ENCODE assay signal across 16 cellular contexts in the genomic region with DNA sequence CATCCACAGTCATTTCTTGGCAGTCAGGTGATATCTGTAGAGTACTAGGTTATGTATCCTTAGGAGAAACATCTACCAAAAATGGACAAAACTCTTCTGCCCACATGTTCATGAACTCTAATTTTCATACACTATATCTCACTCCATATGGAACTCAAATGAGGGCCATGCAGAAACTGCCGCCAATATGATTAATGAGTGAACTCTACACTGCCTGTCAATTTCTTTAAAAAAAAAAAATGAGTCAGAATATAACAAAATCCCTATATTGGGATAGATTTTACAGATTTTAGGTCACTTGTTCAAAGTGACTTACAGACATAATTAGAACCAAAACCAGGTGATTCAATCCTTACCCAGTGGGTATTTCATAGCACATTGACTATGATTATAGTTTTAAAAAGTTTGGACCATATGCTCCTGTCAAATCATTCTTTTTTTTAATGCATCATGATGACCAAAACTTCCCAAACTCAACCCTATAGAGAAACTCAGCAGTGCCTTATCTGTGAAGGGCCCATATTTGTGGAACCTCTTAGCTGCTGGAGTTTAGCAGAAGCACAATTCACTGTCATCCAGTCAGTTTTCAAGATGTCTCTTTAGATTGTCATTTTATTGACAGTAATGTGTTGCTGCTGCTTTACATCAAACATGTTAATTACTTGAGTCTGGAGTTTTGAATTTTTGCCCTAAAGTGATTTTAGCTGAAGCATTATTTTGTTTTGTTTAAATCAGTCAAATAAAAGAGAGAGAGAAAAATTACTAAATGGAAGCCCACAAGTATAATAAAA. TPM values are rescaled to one million over a fixed set of nuclear protein-coding genes. Genes with fewer than 3 reads are reported as not detected.
"Had no signal": no experiment of that assay in that cellular context is flagged by ENCODE, and none has a peak within 500 bp of the region (broad histone marks: within the 10 kb centered on the region; RNA-seq: fewer than 3 reads in every experiment).

No MANE protein-coding gene starts in this region.

- H3K4me3 ChIP-seq: coronary artery, esophagus muscularis mucosa, neural progenitor cell, pancreas, sigmoid colon, SJCRH30, spleen, thyroid gland had no signal

- H3K27ac Mint-ChIP-seq: brain, neural progenitor cell had no signal

- H3K27me3 ChIP-seq: esophagus muscularis mucosa, neural progenitor cell, pancreas, sigmoid colon, SJCRH30, spleen, thyroid gland had no signal

- H3K27ac ChIP-seq: coronary artery, esophagus muscularis mucosa, neural progenitor cell, pancreas, sigmoid colon, SJCRH30, spleen, thyroid gland had no signal

- H3K9me3 Mint-ChIP-seq: brain; central memory CD8-positive, alpha-beta T cell; neural progenitor cell had no signal

- H3K36me3 ChIP-seq: esophagus muscularis mucosa, neural progenitor cell, pancreas, sigmoid colon, spleen, thyroid gland had no signal

- H3K27me3 Mint-ChIP-seq: brain; central memory CD8-positive, alpha-beta T cell had no signal

- H3K4me3 Mint-ChIP-seq: brain; central memory CD8-positive, alpha-beta T cell; neural progenitor cell had no signal

- DNase-seq: activated CD8-positive, alpha-beta memory T cell treated with anti-CD3 and anti-CD28 coated beads for 24 hours; activated gamma-delta T cell treated with Interleukin-2 at 50 U/mL for 16 hours; midbrain; pancreas; sigmoid colon; SJCRH30; spleen; stimulated activated CD4-positive, alpha-beta T cell treated with anti-CD3 and anti-CD28 coated beads, Interleukin-1b, Interleukin-23, amount 100 ng/mL, for 48 hours; T-helper 9 cell; thyroid gland had no signal

- H3K4me1 Mint-ChIP-seq: central memory CD8-positive, alpha-beta T cell had no signal

RNA-seq across cellular contexts. Expression of gene LRRN3, which starts 11.1 kb away (rescaled TPM):
- total RNA-seq: lung microvascular endothelial cell had no signal
